Comparison of ENCODE assay signal across 30 cellular contexts in genomic region chr22:25712661-25713400, GRCh38. TPM values are rescaled to one million over a fixed set of nuclear protein-coding genes. Genes with fewer than 3 reads are reported as not detected.
"Had no signal": no experiment of that assay in that cellular context is flagged by ENCODE, and none has a peak within 500 bp of the region (broad histone marks: within the 10 kb centered on the region; RNA-seq: fewer than 3 reads in every experiment).

No MANE protein-coding gene starts in this region.

- H3K4me3 ChIP-seq: colonic mucosa, gastrocnemius medialis, left ventricle myocardium inferior, lower lobe of right lung, prostate gland, right atrium auricular region, smooth muscle cell, tibial artery, upper lobe of left lung, uterus had no signal

- ATAC-seq: esophagus mucosa; left cardiac atrium; lower lobe of right lung; naive thymus-derived CD8-positive, alpha-beta T cell; sciatic nerve; stimulated activated effector memory CD8-positive, alpha-beta T cell treated with anti-CD3 and anti-CD28 coated beads, Interleukin-12 subunit alpha, Interleukin-12 subunit beta, amount 100 ng/mL, for 72 hours had no signal

- H3K4me1 ChIP-seq: colonic mucosa, lower lobe of right lung, prostate gland, right atrium auricular region, upper lobe of left lung, uterus had no signal

- H3K4me1 Mint-ChIP-seq: endodermal cell had no signal

- H3K4me2 ChIP-seq: smooth muscle cell had no signal

- H3K36me3 ChIP-seq: colonic mucosa, gastrocnemius medialis, left ventricle myocardium inferior, prostate gland, tibial artery, uterus had no signal

- FAIRE-seq: islet of Langerhans had no signal

- DNase-seq: colonic mucosa; effector CD8-positive, alpha-beta T cell; endodermal cell; foreskin fibroblast; head of caudate nucleus; left cardiac atrium; left ventricle myocardium inferior; lower lobe of right lung; naive thymus-derived CD8-positive, alpha-beta T cell; nephron progenitor cell; nucleus accumbens; stimulated activated CD4-positive, alpha-beta T cell treated with anti-CD3 and anti-CD28 coated beads, Interleukin-12 subunit alpha, Interleukin-12 subunit beta, amount 100 ng/mL, for 4 hours; stimulated activated CD4-positive, alpha-beta T cell treated with anti-CD3 and anti-CD28 coated beads, Interleukin-1b, Interleukin-23, amount 100 ng/mL, for 48 hours; stimulated activated CD4-positive, alpha-beta T cell treated with anti-CD3 and anti-CD28 coated beads, Interleukin-4, amount 100 ng/mL, for 1 hour; tibial artery; upper lobe of left lung; uterus had no signal

- H3K27ac ChIP-seq: colonic mucosa, epithelial cell of prostate, left ventricle myocardium inferior, lower lobe of right lung, prostate gland, right atrium auricular region, tibial artery, upper lobe of left lung had no signal

- H3K9me3 Mint-ChIP-seq: dendritic cell treated with granulocyte-macrophage colony-stimulating factor and Interleukin-4, amounts not matched to agents 40 ng/mL and 50 ng/mL, for 4 days; endodermal cell; naive thymus-derived CD8-positive, alpha-beta T cell; nephron progenitor cell; stimulated activated effector memory CD8-positive, alpha-beta T cell treated with anti-CD3 and anti-CD28 coated beads, Interleukin-12 subunit alpha, Interleukin-12 subunit beta, amount 100 ng/mL, for 72 hours; stimulated activated naive CD8-positive, alpha-beta T cell treated with anti-CD3 and anti-CD28 coated beads, Interleukin-15, Interleukin-2, amounts not matched to agents 100 ng/mL and 50 ng/mL, for 24 hours had no signal

- H3K4me3 Mint-ChIP-seq: dendritic cell treated with granulocyte-macrophage colony-stimulating factor and Interleukin-4, amounts not matched to agents 40 ng/mL and 50 ng/mL, for 4 days; endodermal cell; naive thymus-derived CD8-positive, alpha-beta T cell; nephron progenitor cell; stimulated activated effector memory CD8-positive, alpha-beta T cell treated with anti-CD3 and anti-CD28 coated beads, Interleukin-12 subunit alpha, Interleukin-12 subunit beta, amount 100 ng/mL, for 72 hours; stimulated activated naive CD8-positive, alpha-beta T cell treated with anti-CD3 and anti-CD28 coated beads, Interleukin-15, Interleukin-2, amounts not matched to agents 100 ng/mL and 50 ng/mL, for 24 hours had no signal

- H3K27me3 ChIP-seq: colonic mucosa, gastrocnemius medialis, right atrium auricular region, tibial artery, upper lobe of left lung, uterus had no signal

- H3K27ac Mint-ChIP-seq: dendritic cell treated with granulocyte-macrophage colony-stimulating factor and Interleukin-4, amounts not matched to agents 40 ng/mL and 50 ng/mL, for 4 days; endodermal cell; nephron progenitor cell; stimulated activated effector memory CD8-positive, alpha-beta T cell treated with anti-CD3 and anti-CD28 coated beads, Interleukin-12 subunit alpha, Interleukin-12 subunit beta, amount 100 ng/mL, for 72 hours; stimulated activated naive CD8-positive, alpha-beta T cell treated with anti-CD3 and anti-CD28 coated beads, Interleukin-15, Interleukin-2, amounts not matched to agents 100 ng/mL and 50 ng/mL, for 24 hours had no signal

- H3K9me3 ChIP-seq: colonic mucosa, gastrocnemius medialis, left ventricle myocardium inferior, lower lobe of right lung, prostate gland, right atrium auricular region, tibial artery, upper lobe of left lung, uterus had no signal

- H3K27me3 Mint-ChIP-seq: dendritic cell treated with granulocyte-macrophage colony-stimulating factor and Interleukin-4, amounts not matched to agents 40 ng/mL and 50 ng/mL, for 4 days; naive thymus-derived CD8-positive, alpha-beta T cell; stimulated activated naive CD8-positive, alpha-beta T cell treated with anti-CD3 and anti-CD28 coated beads, Interleukin-15, Interleukin-2, amounts not matched to agents 100 ng/mL and 50 ng/mL, for 24 hours had no signal

RNA-seq across cellular contexts. Expression of gene MYO18B, which starts 29.2 kb away (rescaled TPM):
- total RNA-seq: kidney epithelial cell, lower lobe of right lung, osteocyte, sciatic nerve had no signal
